ENCODE assay signal across 9 cellular contexts in genomic region chr16:4117250-4117578, GRCh38. TPM values are rescaled to one million over a fixed set of nuclear protein-coding genes. Genes with fewer than 3 reads are reported as not detected.
DNase-seq lines count a peak whose midpoint lies in the region; ATAC-seq, FAIRE-seq and TF ChIP-seq lines count a peak whose summit lies in the region.
"Had no signal": no experiment of that assay in that cellular context is flagged by ENCODE, and none has a peak within 500 bp of the region (broad histone marks: within the 10 kb centered on the region; RNA-seq: fewer than 3 reads in every experiment).

No MANE protein-coding gene starts in this region.

- no peak overlapping the region for H3K9ac ChIP-seq in SK-N-MC (ENCODE audit: insufficient read length)

- H3K4me3 ChIP-seq in GM12864 (ENCODE audit: low read depth, low read length) = peak overlapping the region; percentile 46; the same call in 1 of the 2 replicates
- H3K4me3 ChIP-seq in SK-N-MC = peak overlapping the region; percentile 80
- H3K4me3 ChIP-seq in fibroblast of mammary gland (ENCODE audit: control insufficient read depth, low read depth, low read length) = peak overlapping the region; percentile 52
- peak overlapping the region; percentile 58 to 77 (median 68) for H3K4me3 ChIP-seq in gastrocnemius medialis

- no peak for ATAC-seq in gastrocnemius medialis
- ATAC-seq in activated CD4-positive, CD25-positive, alpha-beta regulatory T cell treated with anti-CD3 and anti-CD28 coated beads, Interleukin-2, amount 50 U/mL, for 24 hours = no peak

- no peak for TF ChIP-seq POLR2A in gastrocnemius medialis (IDR thresholded peaks at IDR 0.05)

- H3K27ac ChIP-seq in SK-N-MC (no peak overlapping the region), gastrocnemius medialis (peak overlapping the region; percentile 77 to 90 (median 88))

- H3K9me3 ChIP-seq in SK-N-MC (ENCODE audit: low read depth, low read length) (no peaks in the 10 kb centered on the region), gastrocnemius medialis (no peaks in the 10 kb centered on the region)

- DNase-seq in GM12864 (ENCODE audit: low read depth) = no peak
- DNase-seq in SK-N-MC (ENCODE audit: low read depth, low spot score) = no peak
- no peak for DNase-seq in fibroblast of mammary gland (ENCODE audit: low read depth)
- no peak for DNase-seq in gastrocnemius medialis
- no peak for DNase-seq in OCI-M1 (lab: John Stamatoyannopoulos, UW)
- no peak for DNase-seq in HTR-8/SVneo (ENCODE audit: insufficient read length, low spot score)
- no peak for DNase-seq in stimulated activated CD4-positive, alpha-beta T cell treated with anti-CD3 and anti-CD28 coated beads, Interleukin-12 subunit alpha, Interleukin-12 subunit beta, amount 100 ng/mL, for 4 hours
- DNase-seq: stimulated activated CD8-positive, alpha-beta memory T cell treated with anti-CD3 and anti-CD28 coated beads, Interleukin-4, amount 100 ng/mL, for 48 hours had no signal

- intact Hi-C loops in gastrocnemius medialis (cut with DNase I; ENCODE audit: low total_unique reads) = loop anchor here (2.0 to 5.0 kb wide), 3 partner anchors 135 to 505 kb away; partner anchors contain the start of gene SLX4

- no peaks in the 10 kb centered on the region for H3K27me3 ChIP-seq in gastrocnemius medialis

- TF ChIP-seq CTCF in GM12864 (IDR thresholded peaks at IDR 0.05; ENCODE audit: low read depth, low read length, missing control alignments) = no peak
- no peak for TF ChIP-seq CTCF in fibroblast of mammary gland (conservative IDR thresholded peaks at IDR 0.05; ENCODE audit: control insufficient read depth, insufficient read depth, low read depth, low read length)
- TF ChIP-seq CTCF in gastrocnemius medialis (IDR thresholded peaks at IDR 0.05 in 4 of 5, conservative IDR thresholded peaks at IDR 0.05 in 1 of 5) = no peak

- H3K36me3 ChIP-seq in SK-N-MC (ENCODE audit: insufficient read depth, low read length) (no peaks in the 10 kb centered on the region), gastrocnemius medialis (no peaks in the 10 kb centered on the region)

- in situ Hi-C loops in gastrocnemius medialis (cut with MboI; ENCODE audit: low sequenced_read_pairs in 4 of 4) = loop anchor here in 2 of 4 donors (25.0 kb wide), 2 partner anchors 130 to 145 kb away; partner anchors contain the start of gene TFAP4 (in 1 of the 2)

- FAIRE-seq in HTR-8/SVneo (lab: Jason Lieb, UNC) = no peak

- peaks cover 33 to 36% of the 10 kb centered on the region in 2 donors for H3K4me1 ChIP-seq in gastrocnemius medialis

RNA-seq across cellular contexts. Expression of gene ADCY9, which starts 1.0 kb away (rescaled TPM):
- total RNA-seq in gastrocnemius medialis = 100 to 1,000 TPM in 3 of 4 donors, 10 to 100 TPM in 1; 84.9 to 223 (median 163) TPM
